In the genomic region with DNA sequence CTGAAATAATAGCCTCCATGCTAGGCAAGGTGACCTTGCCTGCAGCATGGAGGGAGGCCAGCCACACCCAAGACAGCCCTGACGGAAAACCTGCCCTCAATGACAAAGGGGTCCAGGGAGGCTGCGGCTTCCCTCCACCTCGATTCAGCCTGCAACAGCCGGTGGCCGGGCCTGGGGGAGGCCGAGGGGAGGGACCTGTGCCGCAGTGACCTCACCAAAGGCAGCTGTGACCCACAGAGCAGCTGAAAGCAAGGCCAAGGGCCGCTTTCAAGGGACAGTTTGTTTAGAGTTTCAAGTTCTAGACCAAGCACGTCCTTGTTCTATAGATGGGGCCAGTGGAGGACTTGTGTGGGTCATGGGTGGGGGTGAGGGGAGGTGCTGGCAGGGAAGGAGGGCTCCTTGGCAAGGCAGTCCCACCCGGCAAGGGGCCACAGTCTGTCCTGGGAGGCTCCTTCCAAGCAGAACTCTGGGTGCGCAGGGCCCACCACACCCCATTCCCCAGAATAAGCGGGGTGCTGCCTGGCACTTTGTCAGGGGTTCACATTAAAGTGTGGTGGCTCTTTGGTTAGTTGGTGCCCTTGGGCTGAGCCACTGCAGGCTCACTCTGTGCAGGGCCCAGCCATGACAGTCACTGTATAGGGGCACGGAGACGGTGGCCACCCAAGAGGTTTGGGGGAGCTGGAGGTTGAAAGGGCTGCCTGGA, we compare ENCODE assay signal across 10 cellular contexts.
DNase-seq lines count a peak whose midpoint lies in the region; ATAC-seq, FAIRE-seq and TF ChIP-seq lines count a peak whose summit lies in the region.
"Had no signal": no experiment of that assay in that cellular context is flagged by ENCODE, and none has a peak within 500 bp of the region (broad histone marks: within the 10 kb centered on the region; RNA-seq: fewer than 3 reads in every experiment).

No MANE protein-coding gene starts in this region.

- H3K4me3 ChIP-seq in BLaER1 (0 out of 2 replicates have a peak overlapping the region, but pooled peaks have one; percentile 35), astrocyte of the spinal cord (ENCODE audit: low read depth, low read length) (no peak overlapping the region), kidney (ENCODE audit: low read length in 2 of 2) (no peak overlapping the region), sigmoid colon (no peak overlapping the region), adrenal gland (no peak overlapping the region)

- peak overlapping the region; percentile 93 for H3K4me2 ChIP-seq in BLaER1

- H3K4me3 Mint-ChIP-seq in endothelial cell (ENCODE audit: unreplicated experiment): no peak overlapping the region
- H3K4me3 Mint-ChIP-seq: T-cell had no signal

- DNase-seq in astrocyte of the spinal cord (ENCODE audit: low read depth, low spot score): peak; percentile 24
- DNase-seq in kidney: peak; percentile 73
- DNase-seq in sigmoid colon: peak; percentile 64
- no peak for DNase-seq in DMS153 (lab: John Stamatoyannopoulos, UW)
- DNase-seq in adrenal gland: no peak
- no peak for DNase-seq in endothelial cell (ENCODE audit: low spot score)
- DNase-seq: T-cell had no signal

- FAIRE-seq in kidney (lab: Jason Lieb, UNC): no peak

- peaks cover 5% of the 10 kb centered on the region for H3K27me3 Mint-ChIP-seq in endothelial cell (ENCODE audit: unreplicated experiment)
- H3K27me3 Mint-ChIP-seq: naive thymus-derived CD8-positive, alpha-beta T cell; T-cell had no signal

- 75 to 79% methylated on average over 14 of the region's 14 CpGs for WGBS in sigmoid colon, 2 donors
- 46 to 80% (median 73%) methylated on average over 4 to 14 of the region's 14 CpGs for WGBS in adrenal gland, 4 donors

- H3K9me3 ChIP-seq in BLaER1: no peaks in the 10 kb centered on the region
- no peaks in the 10 kb centered on the region for H3K9me3 ChIP-seq in kidney (ENCODE audit: control insufficient read depth in 1 of 2, low read length in 2 of 2)
- no peaks in the 10 kb centered on the region for H3K9me3 ChIP-seq in sigmoid colon
- no peaks in the 10 kb centered on the region for H3K9me3 ChIP-seq in adrenal gland (replicated peaks in 1 of 3)

- TF ChIP-seq POLR2A in sigmoid colon (IDR thresholded peaks at IDR 0.05): no peak
- TF ChIP-seq POLR2A in adrenal gland (IDR thresholded peaks at IDR 0.05): no peak

- H3K27ac Mint-ChIP-seq in endothelial cell (ENCODE audit: unreplicated experiment): no peak overlapping the region
- H3K27ac Mint-ChIP-seq: T-cell had no signal

- H3K4me1 ChIP-seq in BLaER1 (peaks cover 82% of the 10 kb centered on the region), kidney (ENCODE audit: control insufficient read depth in 1 of 2, insufficient read depth in 1 of 2, low read depth in 1 of 2, low read length in 2 of 2) (peaks cover 31 to 39% of the 10 kb centered on the region in 2 donors), sigmoid colon (peaks cover 0 to 93% (median 83%) of the 10 kb centered on the region in 4 donors), adrenal gland (replicated peaks in 1 of 2) (peaks cover 9 to 34% of the 10 kb centered on the region in 2 donors)

- H3K36me3 ChIP-seq in BLaER1 (peaks cover 9% of the 10 kb centered on the region), kidney (ENCODE audit: control insufficient read depth in 1 of 2, insufficient read depth in 2 of 2, low read length in 2 of 2) (peaks cover 4 to 13% of the 10 kb centered on the region in 2 donors), sigmoid colon (peaks cover 0 to 33% (median 8%) of the 10 kb centered on the region in 4 donors), adrenal gland (replicated peaks in 1 of 2) (peaks cover 0 to 12% of the 10 kb centered on the region in 2 donors)

- no peak for TF ChIP-seq EP300 in sigmoid colon (IDR thresholded peaks at IDR 0.05)

- H4K20me1 ChIP-seq in BLaER1: peaks cover 17% of the 10 kb centered on the region

- H3K36me3 Mint-ChIP-seq in endothelial cell (ENCODE audit: low read depth, unreplicated experiment): peaks cover 8% of the 10 kb centered on the region

- intact Hi-C loops in kidney (cut with DNase I): no loop called here
- intact Hi-C loops in sigmoid colon (cut with DNase I): no loop called here
- intact Hi-C loops in adrenal gland (cut with DNase I): no loop called here

- H3K27ac ChIP-seq in BLaER1 (peak overlapping the region; percentile 78; the same call in 1 of the 2 replicates), kidney (ENCODE audit: low read depth in 2 of 2, low read length in 2 of 2) (peak overlapping the region; percentile 56 to 69), sigmoid colon (peak overlapping the region; percentile 77 to 99 (median 86)), adrenal gland (peak overlapping the region in 2 of 5 donors; percentile 59 to 63)

- in situ Hi-C loops in astrocyte of the spinal cord (cut with HindIII; ENCODE audit: low sequenced_read_pairs): no loop called here

- no peak for TF ChIP-seq CTCF in astrocyte of the spinal cord (IDR thresholded peaks at IDR 0.05; ENCODE audit: low read depth, low read length)
- no peak for TF ChIP-seq CTCF in kidney (IDR thresholded peaks at IDR 0.05; ENCODE audit: borderline replicate concordance, extremely low read depth, insufficient read depth)
- no peak for TF ChIP-seq CTCF in sigmoid colon (IDR thresholded peaks at IDR 0.05)
- TF ChIP-seq CTCF in adrenal gland (IDR thresholded peaks at IDR 0.05): no peak
- no peak for TF ChIP-seq CTCF in endothelial cell (IDR thresholded peaks at IDR 0.05; ENCODE audit: unreplicated experiment)

- H3K4me1 Mint-ChIP-seq in endothelial cell (ENCODE audit: unreplicated experiment): peaks cover 30% of the 10 kb centered on the region

- no peaks in the 10 kb centered on the region for H3K27me3 ChIP-seq in BLaER1
- H3K27me3 ChIP-seq in sigmoid colon: no peaks in the 10 kb centered on the region
- H3K27me3 ChIP-seq in adrenal gland: no peaks in the 10 kb centered on the region

- no peaks in the 10 kb centered on the region for H3K9me3 Mint-ChIP-seq in endothelial cell (ENCODE audit: unreplicated experiment)
- H3K9me3 Mint-ChIP-seq: naive thymus-derived CD8-positive, alpha-beta T cell; T-cell had no signal

- ATAC-seq in GM18907 (IDR thresholded peaks at IDR 0.05; ENCODE audit: unreplicated experiment): no peak
- ATAC-seq: naive thymus-derived CD8-positive, alpha-beta T cell; T-cell had no signal

- H3K9ac ChIP-seq in BLaER1 (peak overlapping the region; percentile 70; the same call in 1 of the 2 replicates), kidney (ENCODE audit: low read length in 2 of 2) (peak overlapping the region in 1 of 2 donors; percentile 43)

Comparison
In these comparisons a context has a peak if more than half of its experiments do, and no peak if none do; other contexts are left out.
1. DNase-seq: peak in astrocyte of the spinal cord (single experiment), kidney (single experiment) and sigmoid colon (single experiment); none in DMS153 (single experiment), adrenal gland (0 of 7) and endothelial cell (single experiment).